Comparison of ENCODE assay signal across 25 cellular contexts in genomic region chr11:7449196-7449840, GRCh38. TPM values are rescaled to one million over a fixed set of nuclear protein-coding genes. Genes with fewer than 3 reads are reported as not detected.
DNase-seq lines count a peak whose midpoint lies in the region; ATAC-seq and TF ChIP-seq lines count a peak whose summit lies in the region.
"Had no signal": no experiment of that assay in that cellular context is flagged by ENCODE, and none has a peak within 500 bp of the region (broad histone marks: within the 10 kb centered on the region; RNA-seq: fewer than 3 reads in every experiment).

No MANE protein-coding gene starts in this region.

- no peaks in the 10 kb centered on the region for H4K20me1 ChIP-seq in neural progenitor cell (ENCODE audit: low read depth)

- H2AFZ ChIP-seq in neural progenitor cell (replicated peaks), result no peak overlapping the region

- H3K4me3 ChIP-seq in right cardiac atrium (ENCODE audit: low read length), result no peak overlapping the region
- H3K4me3 ChIP-seq in mucosa of descending colon, result no peak overlapping the region
- H3K4me3 ChIP-seq in neural progenitor cell, result no peak overlapping the region
- H3K4me3 ChIP-seq: uterus had no signal

- no peaks in the 10 kb centered on the region for H3K9me3 ChIP-seq in right cardiac atrium (ENCODE audit: control insufficient read depth, low read length)
- H3K9me3 ChIP-seq in mucosa of descending colon, result no peaks in the 10 kb centered on the region
- no peaks in the 10 kb centered on the region for H3K9me3 ChIP-seq in neural progenitor cell (ENCODE audit: low read depth)
- H3K9me3 ChIP-seq: uterus had no signal

- intact Hi-C loops in right cardiac atrium (cut with DNase I) (no loop called here), Right ventricle myocardium inferior (cut with DNase I) (no loop called here), mucosa of descending colon (cut with DNase I, micrococcal nuclease) (loop anchor here in 1 of 2 donors (10.0 kb wide), 1 partner anchor 355 kb away; no protein-coding TSS in a partner anchor)

- H3K36me3 ChIP-seq in mucosa of descending colon (ENCODE audit: low read depth), result no peaks in the 10 kb centered on the region
- no peaks in the 10 kb centered on the region for H3K36me3 ChIP-seq in neural progenitor cell
- H3K36me3 ChIP-seq: brain microvascular endothelial cell, uterus, WERI-Rb-1 had no signal

- H3K4me1 Mint-ChIP-seq in neural progenitor cell, result peaks cover 14% of the 10 kb centered on the region

- no peak overlapping the region for H3K9ac ChIP-seq in neural progenitor cell

- peaks cover 2% of the 10 kb centered on the region for H3K27me3 Mint-ChIP-seq in neural progenitor cell (ENCODE audit: insufficient read depth, low read depth)

- H3K27me3 ChIP-seq in right cardiac atrium (ENCODE audit: control insufficient read depth, insufficient read depth) (no peaks in the 10 kb centered on the region), neural progenitor cell (no peaks in the 10 kb centered on the region)
- H3K27me3 ChIP-seq: brain microvascular endothelial cell, uterus had no signal

- H3K27ac Mint-ChIP-seq in neural progenitor cell, result no peak overlapping the region
- H3K27ac Mint-ChIP-seq: endodermal cell had no signal

- TF ChIP-seq CTCF in mucosa of descending colon (IDR thresholded peaks at IDR 0.05) (no peak), neural progenitor cell (IDR thresholded peaks at IDR 0.05) (no peak)

- H3K4me2 ChIP-seq in neural progenitor cell, result no peak overlapping the region

- H3K9me3 Mint-ChIP-seq in neural progenitor cell, result no peaks in the 10 kb centered on the region
- H3K9me3 Mint-ChIP-seq: CD14-positive monocyte, endodermal cell had no signal

- DNase-seq in right cardiac atrium, result no peak
- no peak for DNase-seq in Right ventricle myocardium inferior (ENCODE audit: missing footprints)
- peak; percentile 54 for DNase-seq in SW480 (ENCODE audit: low spot score)
- DNase-seq in mucosa of descending colon, result peak in 1 of 3 donors; percentile 7
- DNase-seq in effector CD4-positive, alpha-beta T cell, result no peak
- no peak for DNase-seq in activated gamma-delta T cell (lab: John Stamatoyannopoulos, UW)
- DNase-seq in neural progenitor cell (ENCODE audit: low spot score), result no peak
- DNase-seq: activated CD4-positive, alpha-beta T cell treated with anti-CD3 and anti-CD28 coated beads, Interleukin-2, amount 50 U/mL, for 4 hours; activated effector memory CD4-positive, alpha-beta T cell treated with anti-CD3 and anti-CD28 coated beads, Interleukin-2, amount 50 U/mL, for 16 hours; brain microvascular endothelial cell; endodermal cell; GDM1; NCI-H1048; NCI-H2029; NCI-H524; SHP77 treated with DMSO at 0.1 percent for 48 hours; stimulated activated CD8-positive, alpha-beta memory T cell treated with anti-CD3 and anti-CD28 coated beads, Interleukin-4, amount 100 ng/mL, for 48 hours; T-helper 2 cell; uterus; WERI-Rb-1 had no signal

- H3K4me3 Mint-ChIP-seq in neural progenitor cell, result no peak overlapping the region
- H3K4me3 Mint-ChIP-seq: CD14-positive monocyte, endodermal cell had no signal

- no peaks in the 10 kb centered on the region for H3K79me2 ChIP-seq in neural progenitor cell (ENCODE audit: low read depth)

- no peaks in the 10 kb centered on the region for H3K36me3 Mint-ChIP-seq in neural progenitor cell
- H3K36me3 Mint-ChIP-seq: CD14-positive monocyte had no signal

- ATAC-seq in right cardiac atrium, result peak; percentile 38 to 53
- ATAC-seq in Right ventricle myocardium inferior, result no peak
- peak; percentile 50 for ATAC-seq in mucosa of descending colon
- ATAC-seq in HG02870 (IDR thresholded peaks at IDR 0.05; ENCODE audit: unreplicated experiment), result no peak

- H3K4me1 ChIP-seq in right cardiac atrium (ENCODE audit: control insufficient read depth, insufficient read depth, low read length) (no peaks in the 10 kb centered on the region), mucosa of descending colon (ENCODE audit: low read depth) (no peaks in the 10 kb centered on the region), neural progenitor cell (peaks cover 13% of the 10 kb centered on the region)
- H3K4me1 ChIP-seq: uterus had no signal

- 86% methylated on average over 4 of the region's 4 CpGs for WGBS in right cardiac atrium

- H3K27ac ChIP-seq in right cardiac atrium (ENCODE audit: low read length) (no peak overlapping the region), neural progenitor cell (no peak overlapping the region)
- H3K27ac ChIP-seq: brain microvascular endothelial cell, HL-60, uterus, WERI-Rb-1 had no signal

- peaks cover 3% of the 10 kb centered on the region for H3F3A ChIP-seq in neural progenitor cell (ENCODE audit: low read depth)

RNA-seq across cellular contexts. Expression of gene OLFML1, which starts 36.0 kb away (rescaled TPM):
- total RNA-seq in right cardiac atrium (10 to 100 TPM in 3 of 4 donors, 1 to 10 TPM in 1; 7.2 to 16.9 (median 13.6) TPM), Right ventricle myocardium inferior (8.5 TPM), mucosa of descending colon (10 to 100 TPM in 1 of 3 donors, 1 to 10 TPM in 2; 2.1 to 11.2 (median 5.2) TPM), neural progenitor cell (ENCODE audit: low replicate concordance) (not detected in 2 replicates)
- 6.9 TPM for polyA plus RNA-seq in right cardiac atrium
- total RNA-seq: mononuclear cell, renal cortical epithelial cell had no signal

Comparison
In these comparisons a context has a peak if more than half of its experiments do, and no peak if none do; other contexts are left out.
1. ATAC-seq: peak in right cardiac atrium (2 of 2) and mucosa of descending colon (single experiment); none in Right ventricle myocardium inferior (single experiment) and HG02870 (single experiment).